In genomic region chr20:64069209-64069613, GRCh38 we compare ENCODE assay signal across 1 cellular context.
TF ChIP-seq lines count a peak whose summit lies in the region.

No MANE protein-coding gene starts in this region.

TF ChIP-seq in HepG2, 621 proteins besides CTCF, POLR2A, EP300 and RAD21 (continued from another document):
- TF ChIP-seq ZNF333 (CRISPR knock-in tag; IDR thresholded peaks at IDR 0.05; ENCODE audit: borderline replicate concordance) (no peak), PTBP1 (IDR thresholded peaks at IDR 0.05; ENCODE audit: low read depth, low read length, poor library complexity, severe bottlenecking) (no peak), ZNF292 (CRISPR knock-in tag; IDR thresholded peaks at IDR 0.05; ENCODE audit: borderline replicate concordance, low read depth) (no peak), MNT (IDR thresholded peaks at IDR 0.05) (no peak), RFXANK (CRISPR knock-in tag; IDR thresholded peaks at IDR 0.05) (no peak), ZNF770 (CRISPR knock-in tag; IDR thresholded peaks at IDR 0.05) (no peak), ZNF543 (CRISPR knock-in tag; IDR thresholded peaks at IDR 0.05) (no peak), ZNF547 (CRISPR knock-in tag; IDR thresholded peaks at IDR 0.05) (0 out of 2 replicates have a peak, but pooled peaks have one; percentile 2), ZKSCAN5 (CRISPR knock-in tag; IDR thresholded peaks at IDR 0.05) (no peak), DR1 (CRISPR knock-in tag; IDR thresholded peaks at IDR 0.05) (no peak), ZNF670 (CRISPR knock-in tag; IDR thresholded peaks at IDR 0.05; ENCODE audit: borderline replicate concordance) (no peak), ZNF850 (CRISPR knock-in tag; conservative IDR thresholded peaks at IDR 0.05) (no peak), ZNF12 (CRISPR knock-in tag; IDR thresholded peaks at IDR 0.05) (no peak), RORA (CRISPR knock-in tag; IDR thresholded peaks at IDR 0.05) (no peak), TFDP2 (CRISPR knock-in tag; IDR thresholded peaks at IDR 0.05) (no peak), ZBTB7B (CRISPR knock-in tag; IDR thresholded peaks at IDR 0.05) (no peak), ZNF503 (CRISPR knock-in tag; IDR thresholded peaks at IDR 0.05) (no peak), IRF1 (CRISPR knock-in tag; IDR thresholded peaks at IDR 0.05; ENCODE audit: low read depth) (no peak), ZNF883 (CRISPR knock-in tag; IDR thresholded peaks at IDR 0.05; ENCODE audit: not compliant biosample characterization) (no peak), FLYWCH1 (CRISPR knock-in tag; IDR thresholded peaks at IDR 0.05) (no peak), ZBTB4 (CRISPR knock-in tag; IDR thresholded peaks at IDR 0.05; ENCODE audit: borderline replicate concordance) (0 out of 2 replicates have a peak, but pooled peaks have one; percentile 37), ZNF777 (CRISPR knock-in tag; IDR thresholded peaks at IDR 0.05) (no peak), MAFG (CRISPR knock-in tag; IDR thresholded peaks at IDR 0.05) (no peak), ZNF253 (CRISPR knock-in tag; IDR thresholded peaks at IDR 0.05; ENCODE audit: borderline replicate concordance) (no peak), ZSCAN21 (CRISPR knock-in tag; IDR thresholded peaks at IDR 0.05; ENCODE audit: borderline replicate concordance) (no peak), KDM3A (CRISPR knock-in tag; IDR thresholded peaks at IDR 0.05; ENCODE audit: low read depth) (no peak), XBP1 (CRISPR knock-in tag; IDR thresholded peaks at IDR 0.05) (no peak), ZNF263 (CRISPR knock-in tag; IDR thresholded peaks at IDR 0.05) (0 out of 2 replicates have a peak, but pooled peaks have one; percentile 2), ZFP82 (CRISPR knock-in tag; IDR thresholded peaks at IDR 0.05; ENCODE audit: borderline replicate concordance) (no peak)
